ENCODE assay signal across 19 cellular contexts in genomic region chr1:236728752-236729151, GRCh38. TPM values are rescaled to one million over a fixed set of nuclear protein-coding genes. Genes with fewer than 3 reads are reported as not detected.
"Had no signal": no experiment of that assay in that cellular context is flagged by ENCODE, and none has a peak within 500 bp of the region (broad histone marks: within the 10 kb centered on the region; RNA-seq: fewer than 3 reads in every experiment).

No MANE protein-coding gene starts in this region.

- H3K27ac ChIP-seq: SJSA1, SK-N-MC had no signal

- H3K4me3 ChIP-seq: MG63, SJSA1, SK-N-MC had no signal

- H3K9me3 ChIP-seq: MG63, SJSA1 had no signal

- DNase-seq: Karpas-422, KG1, MG63, NCI-H1092, NCI-H1105 treated with DMSO at 0.1 percent for 48 hours, NCI-H1417 treated with DMSO at 0.1 percent for 48 hours, NCI-H146, NCI-H1694 treated with DMSO at 0.1 percent for 48 hours, NCI-H1930, NCI-H2081, NCI-H2107, NCI-H2227 treated with DMSO at 0.1 percent for 48 hours, NCI-H524, NCI-H774, RPMI8226, SIG-M5, SW 1271 had no signal

- H3K36me3 ChIP-seq: MG63, SJSA1 had no signal

- H3K27me3 ChIP-seq: MG63, SJSA1 had no signal

- H3K4me1 ChIP-seq: SJSA1 had no signal

RNA-seq across cellular contexts. Expression of gene ACTN2, which starts 42.5 kb away (rescaled TPM):
- total RNA-seq: SJSA1 had no signal
